In the genomic region with DNA sequence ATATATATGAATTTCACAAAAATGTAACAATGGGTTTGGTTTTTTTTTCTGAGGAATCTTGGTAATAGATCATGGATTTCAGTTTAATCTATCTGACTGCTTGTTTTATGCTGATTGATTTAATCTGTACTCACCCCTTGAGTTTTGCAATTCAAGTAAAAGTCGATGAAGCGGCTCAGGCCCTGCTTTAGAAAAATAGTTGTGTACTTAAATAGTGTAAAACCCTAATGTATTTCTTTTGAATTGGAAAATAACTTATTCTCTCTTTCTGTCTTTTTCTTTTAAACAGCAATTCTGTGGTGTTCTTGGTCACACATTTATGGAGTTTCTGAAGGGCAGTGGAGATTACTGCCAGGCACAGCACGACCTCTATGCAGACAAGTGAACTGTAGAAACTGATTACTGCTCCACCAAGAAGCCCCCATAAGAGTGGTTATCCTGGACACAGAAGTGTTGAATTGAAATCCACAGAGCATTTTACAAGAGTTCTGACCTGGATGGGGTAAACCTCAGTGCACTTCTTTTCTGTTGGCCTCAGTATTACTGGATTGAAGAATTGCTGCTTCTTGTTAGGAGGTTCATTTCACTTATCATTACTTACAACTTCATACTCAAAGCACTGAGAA, we compare ENCODE assay signal across 1 cellular context.
TF ChIP-seq lines count a peak whose summit lies in the region.

No MANE protein-coding gene starts in this region.

TF ChIP-seq in HepG2, 621 proteins besides CTCF, POLR2A, EP300 and RAD21 (continued from another document):
- TF ChIP-seq, protein P1, sequence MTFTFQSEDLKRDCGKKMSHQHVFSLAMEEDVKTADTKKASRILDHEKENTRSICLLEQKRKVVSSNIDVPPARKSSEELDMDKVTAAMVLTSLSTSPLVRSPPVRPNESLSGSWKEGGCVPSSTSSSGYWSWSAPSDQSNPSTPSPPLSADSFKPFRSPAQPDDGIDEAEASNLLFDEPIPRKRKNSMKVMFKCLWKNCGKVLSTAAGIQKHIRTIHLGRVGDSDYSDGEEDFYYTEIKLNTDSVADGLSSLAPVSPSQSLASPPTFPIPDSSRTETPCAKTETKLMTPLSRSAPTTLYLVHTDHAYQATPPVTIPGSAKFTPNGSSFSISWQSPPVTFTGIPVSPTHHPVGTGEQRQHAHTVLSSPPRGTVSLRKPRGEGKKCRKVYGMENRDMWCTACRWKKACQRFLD (CRISPR knock-in tag; IDR thresholded peaks at IDR 0.05; ENCODE audit: borderline replicate concordance), result no peak
- TF ChIP-seq FOXK1 (CRISPR knock-in tag; IDR thresholded peaks at IDR 0.05; ENCODE audit: borderline replicate concordance, low read depth) (no peak), MED1 (CRISPR knock-in tag; IDR thresholded peaks at IDR 0.05) (0 out of 2 replicates have a peak, but pooled peaks have one; percentile 24), ZSCAN5A (CRISPR knock-in tag; IDR thresholded peaks at IDR 0.05; ENCODE audit: borderline replicate concordance) (no peak), ZNF772 (CRISPR knock-in tag; IDR thresholded peaks at IDR 0.05) (no peak), SP5 (CRISPR knock-in tag; IDR thresholded peaks at IDR 0.05; ENCODE audit: borderline replicate concordance, low read depth) (no peak)
- TF ChIP-seq, protein P2, sequence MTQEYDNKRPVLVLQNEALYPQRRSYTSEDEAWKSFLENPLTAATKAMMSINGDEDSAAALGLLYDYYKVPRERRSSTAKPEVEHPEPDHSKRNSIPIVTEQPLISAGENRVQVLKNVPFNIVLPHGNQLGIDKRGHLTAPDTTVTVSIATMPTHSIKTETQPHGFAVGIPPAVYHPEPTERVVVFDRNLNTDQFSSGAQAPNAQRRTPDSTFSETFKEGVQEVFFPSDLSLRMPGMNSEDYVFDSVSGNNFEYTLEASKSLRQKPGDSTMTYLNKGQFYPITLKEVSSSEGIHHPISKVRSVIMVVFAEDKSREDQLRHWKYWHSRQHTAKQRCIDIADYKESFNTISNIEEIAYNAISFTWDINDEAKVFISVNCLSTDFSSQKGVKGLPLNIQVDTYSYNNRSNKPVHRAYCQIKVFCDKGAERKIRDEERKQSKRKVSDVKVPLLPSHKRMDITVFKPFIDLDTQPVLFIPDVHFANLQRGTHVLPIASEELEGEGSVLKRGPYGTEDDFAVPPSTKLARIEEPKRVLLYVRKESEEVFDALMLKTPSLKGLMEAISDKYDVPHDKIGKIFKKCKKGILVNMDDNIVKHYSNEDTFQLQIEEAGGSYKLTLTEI (CRISPR knock-in tag; conservative IDR thresholded peaks at IDR 0.05), result no peak
TF ChIP-seq in HepG2: peak in this region for 10.
